ENCODE assay signal across 8 cellular contexts in genomic region chr1:40096977-40097782, GRCh38. TPM values are rescaled to one million over a fixed set of nuclear protein-coding genes. Genes with fewer than 3 reads are reported as not detected.
DNase-seq lines count a peak whose midpoint lies in the region; ATAC-seq and TF ChIP-seq lines count a peak whose summit lies in the region.

Gene PPT1 (minus strand): TSS chr1:40097252. CDS start chr1:40097238, 14 bp downstream.

- H3K27me3 ChIP-seq in Caco-2 (replicated peaks; ENCODE audit: control insufficient read depth, insufficient read depth, low read length) (no peaks in the 10 kb centered on the region), neural cell (ENCODE audit: insufficient read depth, low read depth, low read length) (no peaks in the 10 kb centered on the region)

- H4K20me1 ChIP-seq in neural cell (ENCODE audit: insufficient read depth), result no peaks in the 10 kb centered on the region

- TF ChIP-seq POLR2A in Raji (IDR thresholded peaks at IDR 0.05; ENCODE audit: insufficient read depth, low read depth, low read length), result peak; percentile 88

- peak; percentile 82 for ATAC-seq in GM21423 (IDR thresholded peaks at IDR 0.05; ENCODE audit: unreplicated experiment)
- peak; percentile 94 for ATAC-seq in stimulated activated naive CD8-positive, alpha-beta T cell treated with anti-CD3 and anti-CD28 coated beads, Interleukin-15, amount 100 ng/mL, for 72 hours

- peak within 1 kb of the TSS; percentile 98 for H3K4me2 ChIP-seq in neural cell (ENCODE audit: low read length)

- CTCF ChIA-PET in Caco-2 (lab: Charles Lee), result no interaction called here

- H3K9ac ChIP-seq in neural cell (ENCODE audit: low read length), result peak within 1 kb of the TSS; percentile 76

- H3K9me3 ChIP-seq in Caco-2 (peaks cover 1% of the 10 kb centered on the region; the same call in 1 of the 2 replicates), neural cell (ENCODE audit: low read length) (no peaks in the 10 kb centered on the region)

- H3K4me3 ChIP-seq in Caco-2 (ENCODE audit: low read depth, low read length) (peak within 1 kb of the TSS; percentile 50), fibroblast of villous mesenchyme (ENCODE audit: low read depth, low read length) (peak within 1 kb of the TSS; percentile 92), neural cell (ENCODE audit: low read length) (peak within 1 kb of the TSS; percentile 78)

- TF ChIP-seq CTCF in Caco-2 (IDR thresholded peaks at IDR 0.05; ENCODE audit: insufficient read depth in 1 of 2, low read depth in 1 of 2, low read length in 1 of 2, severe bottlenecking in 1 of 2, unreplicated experiment in 1 of 2) (no peak), fibroblast of villous mesenchyme (IDR thresholded peaks at IDR 0.05; ENCODE audit: insufficient read depth, low read depth, low read length) (no peak), neural cell (IDR thresholded peaks at IDR 0.05; ENCODE audit: poor library complexity, severe bottlenecking) (peak; percentile 63)

- DNase-seq in Caco-2 (peak; percentile 74 to 76), KG1 (lab: John Stamatoyannopoulos, UW) (peak; percentile 79), fibroblast of villous mesenchyme (ENCODE audit: low read depth) (peak; percentile 64)
- peak; percentile 92 for DNase-seq in activated effector memory CD4-positive, alpha-beta T cell treated with anti-CD3 and anti-CD28 coated beads, Interleukin-2, amount 50 U/mL, for 16 hours
- peak; percentile 73 to 75 for DNase-seq in stimulated activated naive CD8-positive, alpha-beta T cell treated with anti-CD3 and anti-CD28 coated beads, Interleukin-15, amount 100 ng/mL, for 72 hours

- POLR2A ChIA-PET in Caco-2 (lab: Charles Lee), result interaction anchor here (0.7 kb wide), 1 partner anchor 1139 kb away, joined by 5 read pairs; no protein-coding TSS in a partner anchor

- H2AFZ ChIP-seq in neural cell (ENCODE audit: low read depth, low read length), result peak within 1 kb of the TSS; percentile 99

- H3K4me3 Mint-ChIP-seq in Caco-2 (ENCODE audit: unreplicated experiment), result peak within 1 kb of the TSS; percentile 99
- peak within 1 kb of the TSS; percentile 96 to 98 for H3K4me3 Mint-ChIP-seq in stimulated activated naive CD8-positive, alpha-beta T cell treated with anti-CD3 and anti-CD28 coated beads, Interleukin-15, amount 100 ng/mL, for 72 hours

- no peaks in the 10 kb centered on the region for H3F3A ChIP-seq in neural cell (ENCODE audit: insufficient read depth, low read length, poor library complexity, severe bottlenecking)

- peaks cover 26% of the 10 kb centered on the region for H3K4me1 Mint-ChIP-seq in Caco-2 (ENCODE audit: low read depth, unreplicated experiment)
- peaks cover 36% of the 10 kb centered on the region for H3K4me1 Mint-ChIP-seq in stimulated activated naive CD8-positive, alpha-beta T cell treated with anti-CD3 and anti-CD28 coated beads, Interleukin-15, amount 100 ng/mL, for 72 hours

- no peaks in the 10 kb centered on the region for H3K36me3 ChIP-seq in Caco-2 (ENCODE audit: control insufficient read depth, insufficient read depth, low read length)
- H3K36me3 ChIP-seq in neural cell (ENCODE audit: insufficient read depth, low read length), result no peaks in the 10 kb centered on the region

- TF ChIP-seq RAD21 in neural cell (conservative IDR thresholded peaks at IDR 0.05), result peak; percentile 32

- H3K9me3 Mint-ChIP-seq in Caco-2 (ENCODE audit: unreplicated experiment), result peaks cover 4% of the 10 kb centered on the region
- H3K9me3 Mint-ChIP-seq in stimulated activated naive CD8-positive, alpha-beta T cell treated with anti-CD3 and anti-CD28 coated beads, Interleukin-15, amount 100 ng/mL, for 72 hours, result peaks cover 0 to 2% of the 10 kb centered on the region in 2 donors

- no TSS peak for BruUV-seq in Caco-2 (replicated peaks; lab: Mats Ljungman, UMichigan)

- H3K36me3 Mint-ChIP-seq in Caco-2 (ENCODE audit: insufficient read depth, unreplicated experiment), result peaks cover 19% of the 10 kb centered on the region

- peak; percentile 54 for TF ChIP-seq EP300 in neural cell (conservative IDR thresholded peaks at IDR 0.05; ENCODE audit: poor library complexity, severe bottlenecking)

- H3K27ac Mint-ChIP-seq in Caco-2 (ENCODE audit: unreplicated experiment), result peak within 1 kb of the TSS; percentile 96
- peak within 1 kb of the TSS; percentile 97 to 98 for H3K27ac Mint-ChIP-seq in stimulated activated naive CD8-positive, alpha-beta T cell treated with anti-CD3 and anti-CD28 coated beads, Interleukin-15, amount 100 ng/mL, for 72 hours

- peaks cover 3% of the 10 kb centered on the region; the same call in 1 of the 2 replicates for H3K4me1 ChIP-seq in Caco-2

- H3K79me2 ChIP-seq in neural cell (replicated peaks; ENCODE audit: insufficient read depth, low read length), result peaks cover 10% of the 10 kb centered on the region

- peak within 1 kb of the TSS; percentile 80 for H3K27ac ChIP-seq in neural cell (ENCODE audit: low read length)

- no peaks in the 10 kb centered on the region for H3K9me2 ChIP-seq in neural cell (ENCODE audit: insufficient read depth, low read length)

- intact Hi-C loops in Caco-2 (cut with micrococcal nuclease; ENCODE audit: unreplicated experiment), result no loop called here

- H3K27me3 Mint-ChIP-seq in Caco-2 (ENCODE audit: insufficient read depth, unreplicated experiment), result no peaks in the 10 kb centered on the region
- peaks cover 6% of the 10 kb centered on the region for H3K27me3 Mint-ChIP-seq in stimulated activated naive CD8-positive, alpha-beta T cell treated with anti-CD3 and anti-CD28 coated beads, Interleukin-15, amount 100 ng/mL, for 72 hours

TF ChIP-seq in neural cell, 6 proteins besides CTCF, POLR2A, EP300 and RAD21:
- TF ChIP-seq POLR2AphosphoS5 (IDR thresholded peaks at IDR 0.05), result peak; percentile 86
- TF ChIP-seq REST (IDR thresholded peaks at IDR 0.05; ENCODE audit: borderline replicate concordance), result peak; percentile 86
- TF ChIP-seq SMC3 (conservative IDR thresholded peaks at IDR 0.05; ENCODE audit: poor library complexity), result peak; percentile 35
- TF ChIP-seq EZH2 (IDR thresholded peaks at IDR 0.05; ENCODE audit: borderline replicate concordance, insufficient read depth, low read length, poor library complexity, severe bottlenecking), result no peak
- peak; percentile 95 for TF ChIP-seq TAF1 (IDR thresholded peaks at IDR 0.05; ENCODE audit: low read depth)
- peak; percentile 94 for TF ChIP-seq MXI1 (conservative IDR thresholded peaks at IDR 0.05; ENCODE audit: poor library complexity, severe bottlenecking)

RNA-seq across cellular contexts. Expression of gene PPT1, which starts in this region (rescaled TPM):
- total RNA-seq in Caco-2 (2022) (142 and 144 TPM in 2 replicates), fibroblast of villous mesenchyme (38.3 and 70.8 TPM in 2 replicates)
- 58.1 and 64.6 TPM in 2 replicates for polyA plus RNA-seq in neural cell
- polyA minus RNA-seq in neural cell, result 47.2 and 49.2 TPM in 2 replicates

Comparison
In these comparisons a context has a peak if more than half of its experiments do, and no peak if none do; other contexts are left out.
1. Peak in every context shown above with its lines: DNase-seq, ATAC-seq, H3K4me3 ChIP-seq and H3K27ac ChIP-seq.